ENCODE assay signal across 8 cellular contexts in genomic region chr19:5130371-5131030, GRCh38.
A peak's percentile ranks its signal among the peaks of the same experiment; 100 is the strongest.
DNase-seq lines count a peak whose midpoint lies in the region; ATAC-seq, FAIRE-seq and TF ChIP-seq lines count a peak whose summit lies in the region.

No MANE protein-coding gene starts in this region.

- H4K20me1 ChIP-seq in SU-DHL-6 (ENCODE audit: low read depth, low read length), result no peaks in the 10 kb centered on the region

- H3K27me3 Mint-ChIP-seq in brain, result peaks cover 3% of the 10 kb centered on the region

- H3K4me3 Mint-ChIP-seq in brain, result no peak overlapping the region

- H3K4me3 ChIP-seq in SU-DHL-6 (ENCODE audit: insufficient read depth, low read length, poor library complexity, severe bottlenecking), result peak overlapping the region; percentile 0

- no peaks in the 10 kb centered on the region for H3K79me2 ChIP-seq in SU-DHL-6 (ENCODE audit: insufficient read depth, low read length)

- FAIRE-seq in frontal cortex (lab: Jason Lieb, UNC), result no peak

- TF ChIP-seq CTCF in C4-2B (conservative IDR thresholded peaks at IDR 0.05), result no peak
- TF ChIP-seq CTCF in SU-DHL-6 (IDR thresholded peaks at IDR 0.05; ENCODE audit: insufficient read depth, low read length, poor library complexity, severe bottlenecking), result no peak
- TF ChIP-seq CTCF in brain (conservative IDR thresholded peaks at IDR 0.05), result no peak

- peaks cover 42% of the 10 kb centered on the region for H3K4me1 Mint-ChIP-seq in brain

- no peaks in the 10 kb centered on the region for H3K27me3 ChIP-seq in SU-DHL-6 (ENCODE audit: low read length)

- peak overlapping the region; percentile 66 for H3K4me2 ChIP-seq in SU-DHL-6 (ENCODE audit: low read depth, low read length, poor library complexity, severe bottlenecking)

- peak; percentile 40 for ATAC-seq in GM21526 (IDR thresholded peaks at IDR 0.05; ENCODE audit: low FRiP score, unreplicated experiment)
- ATAC-seq in stimulated activated naive CD8-positive, alpha-beta T cell treated with anti-CD3 and anti-CD28 coated beads, Interleukin-15, Interleukin-2, amounts not matched to agents 100 U/mL and 50 U/mL, for 24 hours, result peak; percentile 38

- H3K9me3 ChIP-seq in SU-DHL-6 (ENCODE audit: insufficient read depth, low read length), result no peaks in the 10 kb centered on the region

- no peaks in the 10 kb centered on the region for H3K9me3 Mint-ChIP-seq in brain

- H3K27ac ChIP-seq in C4-2B (peak overlapping the region; percentile 19; the same call in 1 of the 2 replicates), SU-DHL-6 (ENCODE audit: low read depth, low read length) (peak overlapping the region; percentile 94)

- H3K27ac Mint-ChIP-seq in brain, result peak overlapping the region; percentile 35 to 91 (median 88)

- H2AFZ ChIP-seq in SU-DHL-6 (ENCODE audit: low read depth, low read length, severe bottlenecking), result no peak overlapping the region

- peak overlapping the region; percentile 64 for H3K9ac ChIP-seq in SU-DHL-6 (ENCODE audit: low read length)

- peak; percentile 65 for DNase-seq in stimulated activated naive CD8-positive, alpha-beta T cell treated with anti-CD3 and anti-CD28 coated beads, Interleukin-15, Interleukin-2, amounts not matched to agents 100 U/mL and 50 U/mL, for 24 hours
- DNase-seq in NCI-H748 (lab: John Stamatoyannopoulos, UW; ENCODE audit: unreplicated experiment), result no peak
- no peak for DNase-seq in frontal cortex (ENCODE audit: low spot score in 2 of 2)
- no peak for DNase-seq in occipital lobe (lab: John Stamatoyannopoulos, UW)

- peaks cover 13% of the 10 kb centered on the region for H3K36me3 Mint-ChIP-seq in brain

- H3F3A ChIP-seq in SU-DHL-6 (ENCODE audit: insufficient read depth), result peaks cover 15% of the 10 kb centered on the region

- H3K36me3 ChIP-seq in SU-DHL-6 (ENCODE audit: low read length), result no peaks in the 10 kb centered on the region

- H3K9me2 ChIP-seq in SU-DHL-6 (replicated peaks; ENCODE audit: insufficient read depth, low read length), result no peaks in the 10 kb centered on the region
